Comparison of ENCODE assay signal across 8 cellular contexts in the genomic region with DNA sequence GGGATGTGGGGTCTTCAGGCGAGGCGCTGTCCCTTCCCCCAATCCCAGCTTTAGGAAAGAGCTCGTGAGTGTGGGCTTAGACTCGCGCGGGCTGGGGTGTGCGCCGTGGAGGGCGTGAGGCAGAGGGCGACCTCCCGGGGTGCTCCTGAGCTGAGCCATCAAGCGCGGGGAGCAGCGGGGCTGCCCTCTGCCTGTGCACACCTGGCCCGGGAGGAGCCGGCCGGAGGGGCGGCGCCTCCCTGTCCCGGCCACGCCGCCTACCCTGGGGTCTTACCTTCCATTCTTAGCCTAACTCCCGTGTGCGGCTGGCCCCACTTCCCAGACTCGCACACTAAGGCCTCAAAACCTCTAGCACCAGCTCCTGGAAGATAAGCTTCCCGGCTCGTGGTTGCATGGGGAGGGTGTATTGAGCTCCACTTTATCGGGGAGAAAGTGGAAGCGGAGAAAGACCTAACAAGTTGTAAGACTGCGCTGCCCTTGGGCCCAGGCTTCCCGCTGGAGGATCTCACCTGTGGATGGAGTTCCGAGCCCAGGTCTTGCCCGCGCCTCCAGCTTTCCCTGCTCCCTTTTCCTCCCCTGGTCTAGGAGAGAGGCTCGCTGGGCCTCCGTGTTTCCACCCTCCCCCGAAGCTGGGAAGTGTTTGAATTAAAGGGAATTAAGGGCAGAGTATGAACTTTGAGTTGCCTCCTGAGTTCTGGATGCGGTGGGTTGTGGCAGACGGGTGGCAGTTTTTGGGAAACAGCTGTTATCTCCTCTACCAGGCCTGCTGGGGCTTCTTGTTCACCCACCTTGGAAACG. TPM values are rescaled to one million over a fixed set of nuclear protein-coding genes. Genes with fewer than 3 reads are reported as not detected.
DNase-seq lines count a peak whose midpoint lies in the region; ATAC-seq and TF ChIP-seq lines count a peak whose summit lies in the region.

No MANE protein-coding gene starts in this region.

- H3K27ac ChIP-seq in Peyer's patch: no peak overlapping the region
- H3K27ac ChIP-seq in esophagus squamous epithelium: peak overlapping the region in 1 of 4 donors; percentile 17

- in situ Hi-C loops in G401 (cut with HindIII; ENCODE audit: low sequenced_read_pairs): no loop called here

- peak; percentile 53 for DNase-seq in NCI-H748 (lab: John Stamatoyannopoulos, UW; ENCODE audit: unreplicated experiment)
- no peak for DNase-seq in NCI-H748 treated with DMSO at 0.1 percent for 48 hours (lab: John Stamatoyannopoulos, UW)
- peak in 1 of 3 donors; percentile 55 for DNase-seq in Peyer's patch
- DNase-seq in esophagus squamous epithelium (lab: John Stamatoyannopoulos, UW): no peak
- no peak for DNase-seq in progenitor cell of endocrine pancreas (ENCODE audit: low spot score, unreplicated experiment)
- no peak for DNase-seq in G401 (ENCODE audit: low spot score)
- DNase-seq in activated CD4-positive, alpha-beta T cell treated with anti-CD3 and anti-CD28 coated beads for 1 hour: no peak

- no peaks in the 10 kb centered on the region for H3K9me3 Mint-ChIP-seq in progenitor cell of endocrine pancreas (ENCODE audit: low read depth)

- ATAC-seq in HG03439 (IDR thresholded peaks at IDR 0.05; ENCODE audit: unreplicated experiment): no peak

- peaks cover 12% of the 10 kb centered on the region for H3K27me3 Mint-ChIP-seq in progenitor cell of endocrine pancreas

- no peaks in the 10 kb centered on the region for H3K9me3 ChIP-seq in Peyer's patch
- no peaks in the 10 kb centered on the region for H3K9me3 ChIP-seq in esophagus squamous epithelium

- H3K36me3 Mint-ChIP-seq in progenitor cell of endocrine pancreas (ENCODE audit: insufficient read depth): no peaks in the 10 kb centered on the region

- H3K4me3 ChIP-seq in Peyer's patch: peak overlapping the region; percentile 52 to 95 (median 88)
- H3K4me3 ChIP-seq in esophagus squamous epithelium: peak overlapping the region; percentile 57 to 92 (median 80)

- peaks cover 15% of the 10 kb centered on the region for H3K4me1 Mint-ChIP-seq in progenitor cell of endocrine pancreas (ENCODE audit: low read depth)

- intact Hi-C loops in esophagus squamous epithelium (cut with DNase I): no loop called here

- WGBS in esophagus squamous epithelium, 2 donors: 39 to 75% methylated on average over 5 to 12 of the region's 40 CpGs

- no peak for TF ChIP-seq POLR2A in Peyer's patch (IDR thresholded peaks at IDR 0.05)
- no peak for TF ChIP-seq POLR2A in esophagus squamous epithelium (IDR thresholded peaks at IDR 0.05)

- H3K4me1 ChIP-seq in Peyer's patch (peaks cover 0 to 21% (median 6%) of the 10 kb centered on the region in 4 donors), esophagus squamous epithelium (peaks cover 9 to 31% (median 14%) of the 10 kb centered on the region in 3 donors)

- H3K36me3 ChIP-seq in Peyer's patch: no peaks in the 10 kb centered on the region
- H3K36me3 ChIP-seq in esophagus squamous epithelium: no peaks in the 10 kb centered on the region

- peak overlapping the region; percentile 95 for H3K4me3 Mint-ChIP-seq in progenitor cell of endocrine pancreas (ENCODE audit: low read depth)

- TF ChIP-seq CTCF in Peyer's patch (IDR thresholded peaks at IDR 0.05): no peak
- no peak for TF ChIP-seq CTCF in esophagus squamous epithelium (IDR thresholded peaks at IDR 0.05)
- TF ChIP-seq CTCF in progenitor cell of endocrine pancreas (IDR thresholded peaks at IDR 0.05; ENCODE audit: unreplicated experiment): no peak

- peak overlapping the region; percentile 87 for H3K27ac Mint-ChIP-seq in progenitor cell of endocrine pancreas

- no peaks in the 10 kb centered on the region for H3K27me3 ChIP-seq in Peyer's patch
- no peaks in the 10 kb centered on the region for H3K27me3 ChIP-seq in esophagus squamous epithelium

RNA-seq across cellular contexts. Expression of a gene that starts 1.2 kb away (rescaled TPM):
- total RNA-seq in Peyer's patch (1 to 10 TPM in 1 of 4 donors, under 1 TPM in 3; 0.67 to 4.1 (median 0.86) TPM), esophagus squamous epithelium (1 to 10 TPM in 1 of 4 donors, under 1 TPM in 3; 0.44 to 2.2 (median 0.72) TPM), progenitor cell of endocrine pancreas (15.4 and 15.9 TPM in 2 replicates)
- 23.4 and 29.1 TPM in 2 replicates for total RNA-seq in G401 (2014; rRNA removed; shearing (Covaris generic))

RNA-seq across cellular contexts. Expression of a gene that starts 20.1 kb away (rescaled TPM):
- 10 to 100 TPM in 2 of 4 donors, 1 to 10 TPM in 2; 7.9 to 16.3 (median 10.5) TPM for total RNA-seq in Peyer's patch
- 10 to 100 TPM in 2 of 4 donors, 1 to 10 TPM in 2; 9.8 to 22.5 (median 10.2) TPM for total RNA-seq in esophagus squamous epithelium
- 69.8 and 70.1 TPM in 2 replicates for total RNA-seq in progenitor cell of endocrine pancreas
- total RNA-seq in G401 (2014; rRNA removed; shearing (Covaris generic)): 48.4 and 61.8 TPM in 2 replicates

RNA-seq across cellular contexts. Expression of a gene that starts 56.4 kb away (rescaled TPM):
- 10 to 100 TPM; 39.2 to 84.2 (median 41.9) TPM for total RNA-seq in Peyer's patch
- total RNA-seq in esophagus squamous epithelium: 10 to 100 TPM; 50.8 to 76.5 (median 73.7) TPM
- 171 and 177 TPM in 2 replicates for total RNA-seq in progenitor cell of endocrine pancreas
- total RNA-seq in G401 (2014; rRNA removed; shearing (Covaris generic)): 99.3 and 149 TPM in 2 replicates
